Comparison of ENCODE assay signal across 1 cellular context in genomic region chr7:74221713-74222112, GRCh38.
TF ChIP-seq lines count a peak whose summit lies in the region.

No MANE protein-coding gene starts in this region.

TF ChIP-seq in HepG2, 621 proteins besides CTCF, POLR2A, EP300 and RAD21:
- TF ChIP-seq ZNF44 (CRISPR knock-in tag; IDR thresholded peaks at IDR 0.05) = no peak
- no peak for TF ChIP-seq RBM22 (optimal IDR thresholded peaks at IDR 0.05; ENCODE audit: low read length)
